8 cellular contexts compared by ENCODE assay signal in genomic region chr11:78645226-78646202, GRCh38.
DNase-seq lines count a peak whose midpoint lies in the region; ATAC-seq and TF ChIP-seq lines count a peak whose summit lies in the region.

No MANE protein-coding gene starts in this region.

- ATAC-seq in Right ventricle myocardium inferior: peak; percentile 82
- peak; percentile 61 for ATAC-seq in HG03025 (IDR thresholded peaks at IDR 0.05; ENCODE audit: low FRiP score, unreplicated experiment)
- peak; percentile 74 for ATAC-seq in activated B cell treated with CpG ODN at 0.5 μM for 24 hours (ENCODE audit: low read depth)
- no peak for ATAC-seq in central memory CD8-positive, alpha-beta T cell (replicated peaks; ENCODE audit: extremely low read depth, poor library complexity, severe bottlenecking)
- ATAC-seq in left colon: peak; percentile 92

- H3K27ac Mint-ChIP-seq in activated B cell treated with CpG ODN at 0.5 μM for 24 hours: no peak overlapping the region
- no peak overlapping the region for H3K27ac Mint-ChIP-seq in central memory CD8-positive, alpha-beta T cell (ENCODE audit: low read depth)

- H3K4me3 Mint-ChIP-seq in activated B cell treated with CpG ODN at 0.5 μM for 24 hours: no peak overlapping the region
- H3K4me3 Mint-ChIP-seq in central memory CD8-positive, alpha-beta T cell: peak overlapping the region; percentile 12

- POLR2A ChIA-PET in activated B cell treated with CpG ODN at 0.5 μM for 24 hours (lab: Charles Lee): no interaction called here

- H3K36me3 Mint-ChIP-seq in activated B cell treated with CpG ODN at 0.5 μM for 24 hours (ENCODE audit: low read depth): no peaks in the 10 kb centered on the region
- H3K36me3 Mint-ChIP-seq in central memory CD8-positive, alpha-beta T cell (ENCODE audit: insufficient read depth): no peaks in the 10 kb centered on the region

- TF ChIP-seq CTCF in activated B cell treated with CpG ODN at 0.5 μM for 24 hours (IDR thresholded peaks at IDR 0.05): peak; percentile 98

- intact Hi-C loops in Right ventricle myocardium inferior (cut with DNase I) (loop anchor here (2.0 to 5.0 kb wide), 3 partner anchors 315 to 457 kb away; no protein-coding TSS in a partner anchor), cardiac septum (cut with DNase I) (loop anchor here (5.0 to 10.0 kb wide), 5 partner anchors 317 to 1509 kb away; no protein-coding TSS in a partner anchor), activated B cell treated with CpG ODN at 0.5 μM for 24 hours (cut with micrococcal nuclease) (loop anchor here (1.0 kb wide), 2 partner anchors 70 to 455 kb away; no protein-coding TSS in a partner anchor), left colon (cut with DNase I, micrococcal nuclease) (loop anchor here in 1 of 2 donors (10.0 kb wide), 3 partner anchors 319 to 509 kb away; no protein-coding TSS in a partner anchor)

- H3K9me3 Mint-ChIP-seq in activated B cell treated with CpG ODN at 0.5 μM for 24 hours: no peaks in the 10 kb centered on the region
- H3K9me3 Mint-ChIP-seq in central memory CD8-positive, alpha-beta T cell: no peaks in the 10 kb centered on the region

- CTCF ChIA-PET in activated B cell treated with CpG ODN at 0.5 μM for 24 hours (lab: Charles Lee): interaction anchor here (0.7 to 2.9 kb wide), 16 partner anchors 9 to 848 kb away, joined by 3 to 20 read pairs (median 4); no protein-coding TSS in a partner anchor

- DNase-seq in Right ventricle myocardium inferior (ENCODE audit: missing footprints) (peak; percentile 74), cardiac septum (ENCODE audit: low spot score) (no peak), NCI-H2171 treated with DMSO at 0.1 percent for 48 hours (lab: John Stamatoyannopoulos, UW) (peak; percentile 69), activated B cell treated with CpG ODN at 0.5 μM for 24 hours (peak; percentile 52), left colon (peak; percentile 34 to 74)
- DNase-seq in central memory CD8-positive, alpha-beta T cell (ENCODE audit: low spot score in 2 of 2): peak in 1 of 2 donors; percentile 40
- DNase-seq in stimulated activated CD4-positive, alpha-beta T cell treated with anti-CD3 and anti-CD28 coated beads, Interleukin-4, amount 100 ng/mL, for 4 hours: peak; percentile 37 to 53

- H3K27me3 Mint-ChIP-seq in activated B cell treated with CpG ODN at 0.5 μM for 24 hours: peaks cover 8% of the 10 kb centered on the region
- H3K27me3 Mint-ChIP-seq in central memory CD8-positive, alpha-beta T cell: peaks cover 34% of the 10 kb centered on the region

- H3K4me1 Mint-ChIP-seq in activated B cell treated with CpG ODN at 0.5 μM for 24 hours: no peaks in the 10 kb centered on the region
- peaks cover 9% of the 10 kb centered on the region for H3K4me1 Mint-ChIP-seq in central memory CD8-positive, alpha-beta T cell
